ENCODE assay signal across 16 cellular contexts in genomic region chr3:93855406-93855805, GRCh38.
DNase-seq lines count a peak whose midpoint lies in the region; ATAC-seq and TF ChIP-seq lines count a peak whose summit lies in the region.
"Had no signal": no experiment of that assay in that cellular context is flagged by ENCODE, and none has a peak within 500 bp of the region (broad histone marks: within the 10 kb centered on the region; RNA-seq: fewer than 3 reads in every experiment).

No MANE protein-coding gene starts in this region.

- H3K9me3 ChIP-seq in mucosa of descending colon (no peaks in the 10 kb centered on the region), ovary (no peaks in the 10 kb centered on the region)
- H3K9me3 ChIP-seq: HAP-1 had no signal

- H3K27me3 ChIP-seq in ovary = no peaks in the 10 kb centered on the region

- intact Hi-C loops in mucosa of descending colon (cut with DNase I, micrococcal nuclease) (no loop called here), posterior cingulate gyrus (cut with DNase I) (no loop called here), ovary (cut with DNase I) (no loop called here)

- H3K36me3 ChIP-seq in mucosa of descending colon (ENCODE audit: low read depth) (no peaks in the 10 kb centered on the region), ovary (no peaks in the 10 kb centered on the region)
- H3K36me3 ChIP-seq: HAP-1 had no signal

- ATAC-seq in mucosa of descending colon = no peak

- WGBS in ovary, 3 donors = 72 to 82% (median 81%) methylated on average over 3 of the region's 3 CpGs

- no peak for TF ChIP-seq EP300 in ovary (IDR thresholded peaks at IDR 0.05)

- DNase-seq in HCEC 1CT (peak; percentile 18), epithelial cell of proximal tubule (ENCODE audit: low read depth) (peak; percentile 66), kidney tubule cell (ENCODE audit: low spot score) (peak; percentile 68), activated gamma-delta T cell treated with Interleukin-2 at 50 U/mL for 16 hours (no peak), mucosa of descending colon (no peak), posterior cingulate gyrus (no peak), ovary (no peak)
- DNase-seq: Calu3; CD4-positive, alpha-beta T cell; CD8-positive, alpha-beta memory T cell; COR-L47; DMS53; DMS79 treated with DMSO at 0.1 percent for 48 hours; GF-D8; GOT3 had no signal

- H3K4me3 ChIP-seq in epithelial cell of proximal tubule (ENCODE audit: low read depth, low read length) (no peak overlapping the region), mucosa of descending colon (no peak overlapping the region), ovary (no peak overlapping the region)
- H3K4me3 ChIP-seq: HAP-1 had no signal

- TF ChIP-seq CTCF in epithelial cell of proximal tubule (conservative IDR thresholded peaks at IDR 0.05; ENCODE audit: low read depth, low read length) (no peak), mucosa of descending colon (IDR thresholded peaks at IDR 0.05) (no peak), ovary (IDR thresholded peaks at IDR 0.05) (no peak)

- no peak for TF ChIP-seq POLR2A in ovary (IDR thresholded peaks at IDR 0.05)

- no peak overlapping the region for H3K27ac ChIP-seq in ovary

- H3K4me1 ChIP-seq in mucosa of descending colon (ENCODE audit: low read depth) (no peaks in the 10 kb centered on the region), ovary (ENCODE audit: insufficient read depth) (no peaks in the 10 kb centered on the region)
- H3K4me1 ChIP-seq: HAP-1 had no signal

Comparison
In these comparisons a context has a peak if more than half of its experiments do, and no peak if none do; other contexts are left out.
1. DNase-seq: peak in HCEC 1CT (single experiment), epithelial cell of proximal tubule (single experiment) and kidney tubule cell (single experiment); none in activated gamma-delta T cell treated with Interleukin-2 at 50 U/mL for 16 hours (single experiment), mucosa of descending colon (0 of 3), posterior cingulate gyrus (0 of 10) and ovary (0 of 5).